Comparison of ENCODE assay signal across 16 cellular contexts in genomic region chr17:78947235-78948153, GRCh38. TPM values are rescaled to one million over a fixed set of nuclear protein-coding genes. Genes with fewer than 3 reads are reported as not detected.
DNase-seq lines count a peak whose midpoint lies in the region; ATAC-seq, FAIRE-seq and TF ChIP-seq lines count a peak whose summit lies in the region.
"Had no signal": no experiment of that assay in that cellular context is flagged by ENCODE, and none has a peak within 500 bp of the region (broad histone marks: within the 10 kb centered on the region; RNA-seq: fewer than 3 reads in every experiment).

No MANE protein-coding gene starts in this region.

- TF ChIP-seq CTCF in RWPE1 (conservative IDR thresholded peaks at IDR 0.05; ENCODE audit: low read depth) (no peak), nephron (IDR thresholded peaks at IDR 0.05; ENCODE audit: unreplicated experiment in 3 of 3) (no peak), thyroid gland (IDR thresholded peaks at IDR 0.05) (no peak)

- TF ChIP-seq POLR2A in thyroid gland (IDR thresholded peaks at IDR 0.05) (no peak), GM12892 (IDR thresholded peaks at IDR 0.05; ENCODE audit: low read depth, low read length) (no peak)

- H3K27ac Mint-ChIP-seq in nephron = peak overlapping the region; percentile 76 to 92 (median 89)

- H3K36me3 Mint-ChIP-seq in nephron (ENCODE audit: low read depth) = no peaks in the 10 kb centered on the region

- peak; percentile 17 for ATAC-seq in esophagus mucosa

- CTCF ChIA-PET in RWPE1 (lab: Yijun Ruan, JAX) = no interaction called here

- FAIRE-seq in GM12892 (lab: Jason Lieb, UNC) = no peak

- peaks cover 22 to 32% of the 10 kb centered on the region in 2 donors for H3K4me1 ChIP-seq in thyroid gland

- no peaks in the 10 kb centered on the region for H3K9me3 ChIP-seq in thyroid gland

- in situ Hi-C loops in KBM-7 (cut with MboI; ENCODE audit: low pct_unique_long_range_greater_than_20kb, low sequenced_read_pairs) = no loop called here

- no peak overlapping the region for H3K4me3 Mint-ChIP-seq in nephron
- H3K4me3 Mint-ChIP-seq: central memory CD8-positive, alpha-beta T cell had no signal

- no peaks in the 10 kb centered on the region for H3K27me3 ChIP-seq in thyroid gland

- POLR2A ChIA-PET in RWPE1 (lab: Yijun Ruan, JAX; ENCODE audit: low non-redundant PET) = no interaction called here

- no peaks in the 10 kb centered on the region for H3K36me3 ChIP-seq in thyroid gland

- WGBS in thyroid gland, 2 donors = 32 to 43% methylated on average over 18 of the region's 18 CpGs

- intact Hi-C loops in thyroid gland (cut with DNase I) = no loop called here

- DNase-seq in RWPE1 (ENCODE audit: low spot score) = no peak
- peak; percentile 63 to 66 for DNase-seq in thyroid gland
- DNase-seq in activated naive CD4-positive, alpha-beta T cell (lab: John Stamatoyannopoulos, UW) = no peak
- no peak for DNase-seq in KBM-7
- no peak for DNase-seq in GM12892 (ENCODE audit: insufficient read length)
- DNase-seq: activated CD4-positive, alpha-beta T cell treated with anti-CD3 and anti-CD28 coated beads for 4 hours; DND-41; effector CD8-positive, alpha-beta T cell; Kasumi-1; NCI-H1105; NCI-H2107; NCI-H524 treated with DMSO at 0.1 percent for 48 hours; SW 1271 had no signal

- peak overlapping the region; percentile 6; the same call in 1 of the 2 replicates for H3K27ac ChIP-seq in RWPE1
- H3K27ac ChIP-seq in thyroid gland = peak overlapping the region; percentile 32 to 80 (median 74)

- H3K4me3 ChIP-seq in thyroid gland (replicated peaks in 1 of 3) = no peak overlapping the region

- peaks cover 13% of the 10 kb centered on the region for H3K4me1 Mint-ChIP-seq in nephron
- H3K4me1 Mint-ChIP-seq: central memory CD8-positive, alpha-beta T cell had no signal

- peaks cover 16% of the 10 kb centered on the region for H3K9me3 Mint-ChIP-seq in nephron
- H3K9me3 Mint-ChIP-seq: central memory CD8-positive, alpha-beta T cell had no signal

- H3K27me3 Mint-ChIP-seq in nephron (ENCODE audit: low read depth) = peaks cover 3% of the 10 kb centered on the region

RNA-seq across cellular contexts. Expression of gene TIMP2, which starts 22.3 kb away (rescaled TPM):
- total RNA-seq in esophagus mucosa (16.1 TPM), thyroid gland (100 to 1,000 TPM in 1 of 4 donors, 10 to 100 TPM in 3; 52.9 to 133 (median 82.2) TPM)
- not detected for polyA plus RNA-seq in GM12892 (2012; ENCODE audit: missing spikeins)

RNA-seq across cellular contexts. Expression of gene LGALS3BP, which starts 32.2 kb away (rescaled TPM):
- total RNA-seq in esophagus mucosa (193 TPM), thyroid gland (100 to 1,000 TPM; 193 to 443 (median 390) TPM)
- 0.70 TPM for polyA plus RNA-seq in GM12892 (2012; ENCODE audit: missing spikeins)

RNA-seq across cellular contexts. Expression of gene CEP295NL, which starts 44.5 kb away (rescaled TPM):
- total RNA-seq in esophagus mucosa (1.7 TPM), thyroid gland (1 to 10 TPM in 3 of 4 donors, under 1 TPM in 1; 0.67 to 1.6 (median 1.4) TPM)
- not detected for polyA plus RNA-seq in GM12892 (2012; ENCODE audit: missing spikeins)

Comparison
In these comparisons a context has a peak if more than half of its experiments do, and no peak if none do; other contexts are left out.
1. DNase-seq: peak in thyroid gland (2 of 2); none in RWPE1 (single experiment), activated naive CD4-positive, alpha-beta T cell (0 of 4), KBM-7 (single experiment) and GM12892 (single experiment).